Comparison of ENCODE assay signal across 1 cellular context in the genomic region with DNA sequence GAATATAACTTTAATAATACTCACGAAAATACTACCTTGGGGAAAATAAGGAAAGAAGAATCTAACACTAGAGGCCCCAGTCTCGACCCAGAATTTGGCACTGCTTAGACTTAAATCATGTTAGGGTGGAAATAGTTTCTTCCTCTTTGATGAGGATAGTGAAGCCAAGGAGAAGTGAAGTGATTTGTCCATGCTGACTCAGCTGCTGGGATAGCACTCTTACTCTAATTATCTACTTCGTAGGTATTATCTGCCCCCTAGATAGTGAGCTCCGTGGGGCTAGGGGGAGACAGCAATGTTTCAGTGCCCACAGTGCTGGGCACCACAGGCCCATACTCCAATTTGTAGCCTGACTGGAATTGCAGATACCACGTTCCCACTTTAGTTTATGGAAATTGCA.
TF ChIP-seq lines count a peak whose summit lies in the region.

No MANE protein-coding gene starts in this region.

TF ChIP-seq in IMR-90, 13 proteins besides CTCF, POLR2A, EP300 and RAD21 (continued from another document):
- TF ChIP-seq, protein P1, sequence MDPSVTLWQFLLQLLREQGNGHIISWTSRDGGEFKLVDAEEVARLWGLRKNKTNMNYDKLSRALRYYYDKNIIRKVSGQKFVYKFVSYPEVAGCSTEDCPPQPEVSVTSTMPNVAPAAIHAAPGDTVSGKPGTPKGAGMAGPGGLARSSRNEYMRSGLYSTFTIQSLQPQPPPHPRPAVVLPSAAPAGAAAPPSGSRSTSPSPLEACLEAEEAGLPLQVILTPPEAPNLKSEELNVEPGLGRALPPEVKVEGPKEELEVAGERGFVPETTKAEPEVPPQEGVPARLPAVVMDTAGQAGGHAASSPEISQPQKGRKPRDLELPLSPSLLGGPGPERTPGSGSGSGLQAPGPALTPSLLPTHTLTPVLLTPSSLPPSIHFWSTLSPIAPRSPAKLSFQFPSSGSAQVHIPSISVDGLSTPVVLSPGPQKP (IDR thresholded peaks at IDR 0.05; ENCODE audit: borderline replicate concordance, low read depth, low read length), result no peak
- TF ChIP-seq CEBPB (IDR thresholded peaks at IDR 0.05; ENCODE audit: low read depth, low read length) (no peak), RFX5 (IDR thresholded peaks at IDR 0.05; ENCODE audit: low read depth, low read length) (no peak), RCOR1 (IDR thresholded peaks at IDR 0.05; ENCODE audit: insufficient replicate concordance, low read length) (no peak), SMC3 (IDR thresholded peaks at IDR 0.05; ENCODE audit: low read depth, low read length) (no peak), BHLHE40 (IDR thresholded peaks at IDR 0.05; ENCODE audit: low read depth, low read length) (no peak)
TF ChIP-seq in IMR-90: peak in this region for 1.
